ENCODE assay signal across 8 cellular contexts in the genomic region with DNA sequence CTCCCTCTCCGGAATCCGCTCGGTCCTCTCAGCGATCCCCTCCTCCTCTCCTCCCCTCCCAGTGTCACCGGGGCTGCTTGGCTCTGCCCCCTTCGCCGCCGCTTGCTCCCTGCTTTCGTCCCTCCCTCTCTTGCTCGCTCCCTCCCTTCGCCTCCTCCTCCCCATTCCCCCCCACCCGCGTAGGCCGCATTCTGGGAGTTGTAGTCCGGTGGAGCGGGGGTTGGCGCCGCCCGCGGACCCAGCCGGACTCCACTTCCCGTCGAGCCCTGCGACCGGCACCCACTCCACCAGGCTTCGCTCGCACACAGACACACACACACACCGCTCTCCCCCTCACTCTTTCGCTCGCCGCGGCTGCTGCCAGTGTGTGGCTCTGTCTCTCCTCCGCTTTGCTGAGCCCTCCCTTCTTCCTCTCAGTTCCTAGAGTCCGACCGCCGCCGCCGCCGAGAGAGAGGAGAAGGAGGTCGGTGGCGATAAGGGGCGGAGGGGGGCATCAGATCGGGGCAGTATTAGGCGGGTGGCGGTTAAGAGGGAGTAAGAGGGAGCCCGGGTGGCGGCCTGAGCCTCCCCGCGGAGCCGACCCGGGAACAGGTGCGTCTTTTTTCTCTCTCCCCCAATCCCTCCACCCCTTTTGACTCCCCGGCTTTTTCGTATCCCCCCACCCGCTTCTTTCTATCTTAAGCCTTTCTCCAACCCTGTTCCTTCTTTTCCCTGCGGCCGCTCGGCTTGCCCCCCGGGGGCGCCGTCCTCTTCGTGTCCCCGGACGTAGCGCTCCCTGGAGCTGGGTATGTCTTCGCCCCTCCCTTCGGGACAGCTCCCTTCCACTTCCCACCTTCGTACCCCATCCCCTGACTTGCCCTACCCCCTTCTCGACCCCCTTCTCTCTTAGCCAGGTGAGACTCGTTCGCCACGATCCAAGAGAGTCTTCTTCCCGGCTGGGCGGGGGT. TPM values are rescaled to one million over a fixed set of nuclear protein-coding genes. Genes with fewer than 3 reads are reported as not detected.
A peak's percentile ranks its signal among the peaks of the same experiment; 100 is the strongest.
DNase-seq lines count a peak whose midpoint lies in the region; ATAC-seq and TF ChIP-seq lines count a peak whose summit lies in the region.

A gene with protein sequence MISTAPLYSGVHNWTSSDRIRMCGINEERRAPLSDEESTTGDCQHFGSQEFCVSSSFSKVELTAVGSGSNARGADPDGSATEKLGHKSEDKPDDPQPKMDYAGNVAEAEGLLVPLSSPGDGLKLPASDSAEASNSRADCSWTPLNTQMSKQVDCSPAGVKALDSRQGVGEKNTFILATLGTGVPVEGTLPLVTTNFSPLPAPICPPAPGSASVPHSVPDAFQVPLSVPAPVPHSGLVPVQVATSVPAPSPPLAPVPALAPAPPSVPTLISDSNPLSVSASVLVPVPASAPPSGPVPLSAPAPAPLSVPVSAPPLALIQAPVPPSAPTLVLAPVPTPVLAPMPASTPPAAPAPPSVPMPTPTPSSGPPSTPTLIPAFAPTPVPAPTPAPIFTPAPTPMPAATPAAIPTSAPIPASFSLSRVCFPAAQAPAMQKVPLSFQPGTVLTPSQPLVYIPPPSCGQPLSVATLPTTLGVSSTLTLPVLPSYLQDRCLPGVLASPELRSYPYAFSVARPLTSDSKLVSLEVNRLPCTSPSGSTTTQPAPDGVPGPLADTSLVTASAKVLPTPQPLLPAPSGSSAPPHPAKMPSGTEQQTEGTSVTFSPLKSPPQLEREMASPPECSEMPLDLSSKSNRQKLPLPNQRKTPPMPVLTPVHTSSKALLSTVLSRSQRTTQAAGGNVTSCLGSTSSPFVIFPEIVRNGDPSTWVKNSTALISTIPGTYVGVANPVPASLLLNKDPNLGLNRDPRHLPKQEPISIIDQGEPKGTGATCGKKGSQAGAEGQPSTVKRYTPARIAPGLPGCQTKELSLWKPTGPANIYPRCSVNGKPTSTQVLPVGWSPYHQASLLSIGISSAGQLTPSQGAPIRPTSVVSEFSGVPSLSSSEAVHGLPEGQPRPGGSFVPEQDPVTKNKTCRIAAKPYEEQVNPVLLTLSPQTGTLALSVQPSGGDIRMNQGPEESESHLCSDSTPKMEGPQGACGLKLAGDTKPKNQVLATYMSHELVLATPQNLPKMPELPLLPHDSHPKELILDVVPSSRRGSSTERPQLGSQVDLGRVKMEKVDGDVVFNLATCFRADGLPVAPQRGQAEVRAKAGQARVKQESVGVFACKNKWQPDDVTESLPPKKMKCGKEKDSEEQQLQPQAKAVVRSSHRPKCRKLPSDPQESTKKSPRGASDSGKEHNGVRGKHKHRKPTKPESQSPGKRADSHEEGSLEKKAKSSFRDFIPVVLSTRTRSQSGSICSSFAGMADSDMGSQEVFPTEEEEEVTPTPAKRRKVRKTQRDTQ (N-terminal part only) (plus strand): TSS at position 336 of the 947 bp plus-strand sequence. CDS start 22,597 bp downstream, outside the sequence.

- H3K4me3 ChIP-seq in HAP-1 (no peak within 1 kb of the TSS), RWPE2 (ENCODE audit: severe bottlenecking) (no peak within 1 kb of the TSS), fibroblast of villous mesenchyme (ENCODE audit: low read depth, low read length) (peak within 1 kb of the TSS; percentile 70), stomach (peak within 1 kb of the TSS in 1 of 4 donors; percentile 60)

- H3K36me3 ChIP-seq in HAP-1 (replicated peaks) = 0 out of 2 replicates have a peak, but pooled peaks cover 8% of the 10 kb centered on the region
- no peaks in the 10 kb centered on the region for H3K36me3 ChIP-seq in RWPE2 (ENCODE audit: low read depth)
- no peaks in the 10 kb centered on the region for H3K36me3 ChIP-seq in stomach

- H3K27ac ChIP-seq in RWPE2 (ENCODE audit: poor library complexity, severe bottlenecking) = no peak within 1 kb of the TSS
- peak within 1 kb of the TSS in 4 of 5 donors; percentile 46 to 83 (median 59) for H3K27ac ChIP-seq in stomach

- H3K4me3 Mint-ChIP-seq in neural crest cell = no peak within 1 kb of the TSS

- no peak within 1 kb of the TSS for H3K27ac Mint-ChIP-seq in neural crest cell (ENCODE audit: unreplicated experiment)

- TF ChIP-seq EP300 in stomach (IDR thresholded peaks at IDR 0.05) = no peak

- in situ Hi-C loops in HAP-1 (cut with MboI; ENCODE audit: low sequenced_read_pairs) = loop anchor here (5.0 kb wide), 1 partner anchor 50 kb away; no protein-coding TSS in a partner anchor

- peaks cover 14% of the 10 kb centered on the region for H3K4me1 ChIP-seq in HAP-1
- no peaks in the 10 kb centered on the region for H3K4me1 ChIP-seq in RWPE2 (ENCODE audit: insufficient read depth, poor library complexity, severe bottlenecking)
- H3K4me1 ChIP-seq in stomach = peaks cover 0 to 15% (median under 1%) of the 10 kb centered on the region in 4 donors

- H3K27me3 Mint-ChIP-seq in neural crest cell (ENCODE audit: low read depth) = no peaks in the 10 kb centered on the region

- 0 to 44% (median 2%) methylated on average over 37 to 74 of the region's 74 CpGs for WGBS in stomach, 5 donors

- no peaks in the 10 kb centered on the region for H3K9me3 Mint-ChIP-seq in neural crest cell

- peak; percentile 87 for ATAC-seq in RWPE2 (ENCODE audit: low read depth)

- H3K27me3 ChIP-seq in HAP-1 (ENCODE audit: low read depth) = no peaks in the 10 kb centered on the region
- no peaks in the 10 kb centered on the region for H3K27me3 ChIP-seq in RWPE2 (ENCODE audit: insufficient read depth, poor library complexity, severe bottlenecking)
- no peaks in the 10 kb centered on the region for H3K27me3 ChIP-seq in stomach

- H3K4me1 Mint-ChIP-seq in neural crest cell = peaks cover 22% of the 10 kb centered on the region

- intact Hi-C loops in stomach (cut with DNase I; ENCODE audit: low total_unique reads) = no loop called here

- peak in 2 of 4 donors; percentile 11 to 37 for TF ChIP-seq POLR2A in stomach (IDR thresholded peaks at IDR 0.05)

- peak; percentile 86 for DNase-seq in GDM1 (lab: John Stamatoyannopoulos, UW)
- peak; percentile 98 to 99 for DNase-seq in HAP-1 (ENCODE audit: low spot score in 2 of 2)
- DNase-seq in M059J (ENCODE audit: low read depth) = peak; percentile 95
- DNase-seq in RWPE2 (ENCODE audit: low spot score) = peak; percentile 83
- DNase-seq in activated effector memory CD4-positive, alpha-beta T cell treated with Interleukin-2 at 50 U/mL for 16 hours = peak; percentile 82
- peak; percentile 93 for DNase-seq in fibroblast of villous mesenchyme (ENCODE audit: low read depth)
- peak; percentile 71 for DNase-seq in neural crest cell (ENCODE audit: low read depth, low spot score)
- peak; percentile 90 for DNase-seq in stomach

- H3K36me3 Mint-ChIP-seq in neural crest cell (ENCODE audit: low read depth) = no peaks in the 10 kb centered on the region

- H3K9me3 ChIP-seq in HAP-1 (no peaks in the 10 kb centered on the region), RWPE2 (ENCODE audit: severe bottlenecking) (no peaks in the 10 kb centered on the region), stomach (no peaks in the 10 kb centered on the region)

- TF ChIP-seq CTCF in RWPE2 (IDR thresholded peaks at IDR 0.05; ENCODE audit: poor library complexity, severe bottlenecking) (no peak), fibroblast of villous mesenchyme (IDR thresholded peaks at IDR 0.05; ENCODE audit: insufficient read depth, low read depth, low read length) (no peak), neural crest cell (conservative IDR thresholded peaks at IDR 0.05) (no peak), stomach (IDR thresholded peaks at IDR 0.05) (no peak)

RNA-seq across cellular contexts. Expression of the gene that starts here (rescaled TPM):
- total RNA-seq in M059J (2014; rRNA removed; shearing (Covaris generic)) = 1.7 and 4.0 TPM in 2 replicates
- total RNA-seq in fibroblast of villous mesenchyme (1.3 and 2.6 TPM in 2 replicates), neural crest cell (46.2 and 53.7 TPM in 2 replicates), stomach (10 to 100 TPM in 1 of 5 donors, 1 to 10 TPM in 3, under 1 TPM in 1; 0.89 to 16.8 (median 2.9) TPM)
- 1 to 10 TPM; 1.0 to 3.4 (median 2.4) TPM for polyA plus RNA-seq in stomach
